In genomic region chr14:96711559-96712267, GRCh38 we compare ENCODE assay signal across 2 cellular contexts.
TF ChIP-seq lines count a peak whose summit lies in the region.

No MANE protein-coding gene starts in this region.

TF ChIP-seq in GM23338, 12 proteins besides CTCF, POLR2A, EP300 and RAD21:
- TF ChIP-seq ZNF331 (CRISPR knock-in tag; IDR thresholded peaks at IDR 0.05; ENCODE audit: low read depth) (no peak), STAT1 (IDR thresholded peaks at IDR 0.05; ENCODE audit: unreplicated experiment) (no peak), CREB1 (CRISPR knock-in tag; IDR thresholded peaks at IDR 0.05; ENCODE audit: low read depth) (no peak), EZH2phosphoT487 (IDR thresholded peaks at IDR 0.05; ENCODE audit: unreplicated experiment) (no peak), JUNB (IDR thresholded peaks at IDR 0.05; ENCODE audit: unreplicated experiment) (no peak), POLR2AphosphoS5 (IDR thresholded peaks at IDR 0.05; ENCODE audit: low read depth) (no peak), NANOG (IDR thresholded peaks at IDR 0.05; ENCODE audit: borderline replicate concordance) (no peak), ZNF462 (CRISPR knock-in tag; IDR thresholded peaks at IDR 0.05) (no peak), REST (IDR thresholded peaks at IDR 0.05; ENCODE audit: unreplicated experiment) (no peak), ZNF114 (CRISPR knock-in tag; IDR thresholded peaks at IDR 0.05) (no peak), EZH2 (IDR thresholded peaks at IDR 0.05; ENCODE audit: low read depth, unreplicated experiment) (no peak), ETS1 (IDR thresholded peaks at IDR 0.05) (no peak)

TF ChIP-seq in H1, 55 proteins besides CTCF, POLR2A, EP300 and RAD21:
- no peak for TF ChIP-seq TCF12 (IDR thresholded peaks at IDR 0.05; ENCODE audit: low read depth, low read length)
- no peak for TF ChIP-seq ATF2 (IDR thresholded peaks at IDR 0.05; ENCODE audit: low read length)
- TF ChIP-seq POLR2AphosphoS5 (IDR thresholded peaks at IDR 0.05; ENCODE audit: low read depth, low read length): no peak
- TF ChIP-seq HDAC6 (IDR thresholded peaks at IDR 0.05; ENCODE audit: low read depth, low read length): no peak
- no peak for TF ChIP-seq CHD1 (IDR thresholded peaks at IDR 0.05; ENCODE audit: low read depth, low read length)
- no peak for TF ChIP-seq KDM4A (IDR thresholded peaks at IDR 0.05; ENCODE audit: low read depth, low read length, severe bottlenecking)
- no peak for TF ChIP-seq CTBP2 (IDR thresholded peaks at IDR 0.05; ENCODE audit: borderline replicate concordance, insufficient read depth, insufficient read length, low read length)
- no peak for TF ChIP-seq ZNF274 (IDR thresholded peaks at IDR 0.05; ENCODE audit: borderline replicate concordance, extremely low read depth, low read length)
- TF ChIP-seq SIRT6 (IDR thresholded peaks at IDR 0.05; ENCODE audit: low read length): no peak
- TF ChIP-seq FOSL1 (IDR thresholded peaks at IDR 0.05; ENCODE audit: insufficient read depth, low read depth, low read length): no peak
- TF ChIP-seq SIN3A (conservative IDR thresholded peaks at IDR 0.05 in 1 of 2, IDR thresholded peaks at IDR 0.05 in 1 of 2; ENCODE audit: low read depth in 1 of 2, low read length in 2 of 2): no peak
- no peak for TF ChIP-seq SUZ12 (IDR thresholded peaks at IDR 0.05; ENCODE audit: low read length)
- no peak for TF ChIP-seq MAX (IDR thresholded peaks at IDR 0.05)
TF ChIP-seq in H1: peak in this region for 0.
